ENCODE assay signal across 8 cellular contexts in the genomic region with DNA sequence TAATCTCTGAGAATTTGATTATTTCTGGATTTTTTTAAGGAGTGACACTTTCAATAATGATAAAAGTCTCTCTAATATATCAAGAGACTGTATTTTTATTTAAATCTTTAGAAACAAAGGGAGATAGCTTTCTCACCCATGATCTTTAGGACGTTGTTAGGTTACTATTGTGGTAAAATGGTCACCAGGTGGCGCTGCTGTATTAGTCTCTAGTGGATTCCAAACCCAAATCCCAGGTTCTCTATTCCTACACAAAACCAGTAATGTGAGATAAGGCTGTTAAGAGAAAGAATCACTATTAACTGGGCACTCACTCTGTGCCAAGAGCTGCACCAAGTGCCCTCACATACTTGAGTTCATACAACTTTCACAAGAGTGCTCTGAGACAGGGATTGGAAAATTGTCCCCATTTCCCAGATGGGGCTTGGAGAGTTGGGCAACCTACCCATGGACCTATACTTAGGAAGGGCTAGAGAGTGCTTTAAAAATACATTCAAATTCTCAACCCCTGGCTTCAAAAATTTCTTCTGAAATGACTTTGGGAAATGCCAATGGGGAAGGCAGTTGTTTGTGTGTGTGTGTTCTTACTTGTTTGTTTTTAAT.
DNase-seq lines count a peak whose midpoint lies in the region; ATAC-seq and TF ChIP-seq lines count a peak whose summit lies in the region.

No MANE protein-coding gene starts in this region.

- H3K4me1 ChIP-seq in psoas muscle = peaks cover 3% of the 10 kb centered on the region

- H3K4me3 ChIP-seq in psoas muscle = no peak overlapping the region

- intact Hi-C loops in cardiac septum (cut with DNase I) = no loop called here
- intact Hi-C loops in psoas muscle (cut with DNase I) = no loop called here

- WGBS in psoas muscle, 3 donors = 6 to 9% (median 7%) methylated on average over 2 of the region's 2 CpGs

- ATAC-seq in psoas muscle (peak; percentile 36 to 81 (median 62)), HG03045 (IDR thresholded peaks at IDR 0.05; ENCODE audit: unreplicated experiment) (no peak)

- no peak overlapping the region for H3K27ac ChIP-seq in psoas muscle

- peak; percentile 35 for DNase-seq in GM04504 (ENCODE audit: low read depth)
- peak; percentile 18 for DNase-seq in KG1 (lab: John Stamatoyannopoulos, UW)
- peak; percentile 67 for DNase-seq in RKO (ENCODE audit: low spot score)
- peak; percentile 5 for DNase-seq in activated naive CD8-positive, alpha-beta T cell treated with anti-CD3 and anti-CD28 coated beads, Interleukin-2, amount 50 U/mL, for 16 hours (ENCODE audit: low read depth, low spot score)
- DNase-seq in cardiac septum (ENCODE audit: low spot score) = peak; percentile 77
- peak; percentile 45 for DNase-seq in psoas muscle
- no peak for DNase-seq in mesenteric fat pad (ENCODE audit: low spot score)

- H3K36me3 ChIP-seq in psoas muscle (ENCODE audit: insufficient read depth in 1 of 2, low read depth in 1 of 2) = no peaks in the 10 kb centered on the region

- H3K9me3 ChIP-seq in psoas muscle = no peaks in the 10 kb centered on the region

- H3K27me3 ChIP-seq in psoas muscle (ENCODE audit: insufficient read depth in 3 of 3, low read length in 2 of 3) = no peaks in the 10 kb centered on the region

- peak; percentile 68 for TF ChIP-seq CTCF in psoas muscle (IDR thresholded peaks at IDR 0.05)
